Comparison of ENCODE assay signal across 8 cellular contexts in the genomic region with DNA sequence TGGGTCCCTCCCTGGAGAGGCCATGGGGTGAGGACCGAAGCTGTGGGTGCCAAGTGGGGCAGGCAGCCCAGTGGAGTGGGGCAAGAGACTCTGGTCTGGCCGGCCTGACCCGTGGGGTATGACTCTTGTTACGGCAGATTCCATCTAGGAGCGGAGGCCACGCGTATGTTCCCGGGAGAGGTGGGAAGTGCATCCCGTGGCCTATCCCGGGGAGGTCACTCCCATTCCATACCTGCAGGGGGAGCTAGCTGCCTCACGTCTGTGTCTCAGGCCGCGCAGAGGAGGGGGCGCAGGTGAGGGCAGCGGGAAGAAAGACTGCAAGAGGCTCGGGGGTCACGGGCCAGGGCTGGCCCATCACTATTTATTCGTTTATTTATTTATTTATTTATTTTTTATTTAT. TPM values are rescaled to one million over a fixed set of nuclear protein-coding genes. Genes with fewer than 3 reads are reported as not detected.
DNase-seq lines count a peak whose midpoint lies in the region; ATAC-seq, FAIRE-seq and TF ChIP-seq lines count a peak whose summit lies in the region.

No MANE protein-coding gene starts in this region.

- ATAC-seq in GM18861 (IDR thresholded peaks at IDR 0.05; ENCODE audit: unreplicated experiment) (no peak), HG03280 (IDR thresholded peaks at IDR 0.05; ENCODE audit: unreplicated experiment) (no peak)

- H3K27me3 ChIP-seq in right atrium auricular region (no peaks in the 10 kb centered on the region), suprapubic skin (no peaks in the 10 kb centered on the region)

- H3K27ac ChIP-seq in right atrium auricular region: no peak overlapping the region
- H3K27ac ChIP-seq in suprapubic skin: no peak overlapping the region

- H3K4me1 ChIP-seq in right atrium auricular region: peaks cover 0 to 39% of the 10 kb centered on the region in 2 donors
- peaks cover 41% of the 10 kb centered on the region for H3K4me1 ChIP-seq in suprapubic skin

- H3K9me3 Mint-ChIP-seq in activated T-helper 2 cell treated with anti-CD3 and anti-CD28 coated beads, Interferon-gamma antibody, Interleukin-2, Interleukin-4, amounts not matched to agents 10 μg/mL and 5 μg/mL and 100 μg/mL, durations not matched to agents 14 hours and 24 hours and 36 hours: no peaks in the 10 kb centered on the region

- H3K4me3 ChIP-seq in right atrium auricular region: no peak overlapping the region
- H3K4me3 ChIP-seq in suprapubic skin: no peak overlapping the region

- 78% methylated on average over 18 of the region's 18 CpGs for WGBS in suprapubic skin

- no peaks in the 10 kb centered on the region for H3K36me3 ChIP-seq in right atrium auricular region
- peaks cover 3% of the 10 kb centered on the region for H3K36me3 ChIP-seq in suprapubic skin

- no peak for TF ChIP-seq POLR2A in suprapubic skin (IDR thresholded peaks at IDR 0.05)

- peaks cover 17% of the 10 kb centered on the region for H3K4me1 Mint-ChIP-seq in activated T-helper 2 cell treated with anti-CD3 and anti-CD28 coated beads, Interferon-gamma antibody, Interleukin-2, Interleukin-4, amounts not matched to agents 10 μg/mL and 5 μg/mL and 100 μg/mL, durations not matched to agents 14 hours and 24 hours and 36 hours (ENCODE audit: low read depth)

- H3K27me3 Mint-ChIP-seq in activated T-helper 2 cell treated with anti-CD3 and anti-CD28 coated beads, Interferon-gamma antibody, Interleukin-2, Interleukin-4, amounts not matched to agents 10 μg/mL and 5 μg/mL and 100 μg/mL, durations not matched to agents 14 hours and 24 hours and 36 hours (ENCODE audit: low read depth): no peaks in the 10 kb centered on the region

- DNase-seq in COR-L47 (lab: John Stamatoyannopoulos, UW): peak; percentile 8
- peak; percentile 51 for DNase-seq in HTR-8/SVneo (ENCODE audit: insufficient read length, low spot score)
- no peak for DNase-seq in activated T-helper 2 cell treated with anti-CD3 and anti-CD28 coated beads, Interferon-gamma antibody, Interleukin-2, Interleukin-4, amounts not matched to agents 10 μg/mL and 5 μg/mL and 100 μg/mL, durations not matched to agents 14 hours and 24 hours and 36 hours (ENCODE audit: low spot score)
- no peak for DNase-seq in right atrium auricular region (ENCODE audit: low spot score)
- no peak for DNase-seq in suprapubic skin (ENCODE audit: low spot score in 2 of 2)
- no peak for DNase-seq in NCI-H524 treated with DMSO at 0.1 percent for 48 hours (lab: John Stamatoyannopoulos, UW)

- FAIRE-seq in HTR-8/SVneo (lab: Jason Lieb, UNC): no peak

- H3K9me3 ChIP-seq in right atrium auricular region (no peaks in the 10 kb centered on the region), suprapubic skin (no peaks in the 10 kb centered on the region)

- H3K36me3 Mint-ChIP-seq in activated T-helper 2 cell treated with anti-CD3 and anti-CD28 coated beads, Interferon-gamma antibody, Interleukin-2, Interleukin-4, amounts not matched to agents 10 μg/mL and 5 μg/mL and 100 μg/mL, durations not matched to agents 14 hours and 24 hours and 36 hours (ENCODE audit: low read depth): peaks cover 25% of the 10 kb centered on the region

- no peak overlapping the region for H3K27ac Mint-ChIP-seq in activated T-helper 2 cell treated with anti-CD3 and anti-CD28 coated beads, Interferon-gamma antibody, Interleukin-2, Interleukin-4, amounts not matched to agents 10 μg/mL and 5 μg/mL and 100 μg/mL, durations not matched to agents 14 hours and 24 hours and 36 hours

- intact Hi-C loops in activated T-helper 2 cell treated with anti-CD3 and anti-CD28 coated beads, Interferon-gamma antibody, Interleukin-2, Interleukin-4, amounts not matched to agents 10 μg/mL and 5 μg/mL and 100 μg/mL, durations not matched to agents 14 hours and 24 hours and 36 hours (cut with micrococcal nuclease): no loop called here

- TF ChIP-seq CTCF in right atrium auricular region (IDR thresholded peaks at IDR 0.05): peak; percentile 31 to 60
- peak; percentile 19 to 48 for TF ChIP-seq CTCF in suprapubic skin (IDR thresholded peaks at IDR 0.05)

- TF ChIP-seq EP300 in suprapubic skin (IDR thresholded peaks at IDR 0.05): no peak

- H3K4me3 Mint-ChIP-seq in activated T-helper 2 cell treated with anti-CD3 and anti-CD28 coated beads, Interferon-gamma antibody, Interleukin-2, Interleukin-4, amounts not matched to agents 10 μg/mL and 5 μg/mL and 100 μg/mL, durations not matched to agents 14 hours and 24 hours and 36 hours (ENCODE audit: low read depth): peak overlapping the region; percentile 22

RNA-seq across cellular contexts. Expression of gene CSNK1G2, which starts 4.9 kb away (rescaled TPM):
- total RNA-seq in activated T-helper 2 cell treated with anti-CD3 and anti-CD28 coated beads, Interferon-gamma antibody, Interleukin-2, Interleukin-4, amounts not matched to agents 10 μg/mL and 5 μg/mL and 100 μg/mL, durations not matched to agents 14 hours and 24 hours and 36 hours: 89.1 and 90.7 TPM in 2 replicates
- total RNA-seq in right atrium auricular region (10 to 100 TPM; 29.0 to 35.8 TPM), suprapubic skin (10 to 100 TPM; 46.1 to 89.0 (median 59.3) TPM)

RNA-seq across cellular contexts. Expression of gene ADAT3, which starts 40.7 kb away (rescaled TPM):
- 9.1 and 9.9 TPM in 2 replicates for total RNA-seq in activated T-helper 2 cell treated with anti-CD3 and anti-CD28 coated beads, Interferon-gamma antibody, Interleukin-2, Interleukin-4, amounts not matched to agents 10 μg/mL and 5 μg/mL and 100 μg/mL, durations not matched to agents 14 hours and 24 hours and 36 hours
- total RNA-seq in right atrium auricular region (1 to 10 TPM; 1.7 to 4.0 TPM), suprapubic skin (10 to 100 TPM; 13.4 to 26.7 (median 22.3) TPM)

RNA-seq across cellular contexts. Expression of gene SCAMP4, which starts 40.7 kb away (rescaled TPM):
- total RNA-seq in activated T-helper 2 cell treated with anti-CD3 and anti-CD28 coated beads, Interferon-gamma antibody, Interleukin-2, Interleukin-4, amounts not matched to agents 10 μg/mL and 5 μg/mL and 100 μg/mL, durations not matched to agents 14 hours and 24 hours and 36 hours: 35.9 and 37.9 TPM in 2 replicates
- total RNA-seq in right atrium auricular region (10 to 100 TPM; 35.0 to 42.1 TPM), suprapubic skin (100 to 1,000 TPM in 2 of 4 donors, 10 to 100 TPM in 2; 68.1 to 119 (median 103) TPM)

Comparison
In these comparisons a context has a peak if more than half of its experiments do, and no peak if none do; other contexts are left out.
1. DNase-seq: peak in COR-L47 (single experiment) and HTR-8/SVneo (single experiment); none in activated T-helper 2 cell treated with anti-CD3 and anti-CD28 coated beads, Interferon-gamma antibody, Interleukin-2, Interleukin-4, amounts not matched to agents 10 μg/mL and 5 μg/mL and 100 μg/mL, durations not matched to agents 14 hours and 24 hours and 36 hours (single experiment), right atrium auricular region (single experiment), suprapubic skin (0 of 2) and NCI-H524 treated with DMSO at 0.1 percent for 48 hours (single experiment).